In genomic region chr3:7263347-7264195, GRCh38 we compare ENCODE assay signal across 18 cellular contexts.
DNase-seq lines count a peak whose midpoint lies in the region; ATAC-seq and TF ChIP-seq lines count a peak whose summit lies in the region.
"Had no signal": no experiment of that assay in that cellular context is flagged by ENCODE, and none has a peak within 500 bp of the region (broad histone marks: within the 10 kb centered on the region; RNA-seq: fewer than 3 reads in every experiment).

No MANE protein-coding gene starts in this region.

- H4K8ac ChIP-seq in neuronal stem cell (ENCODE audit: low read depth, low read length) = no peak overlapping the region

- peak overlapping the region; percentile 29 for H3K18ac ChIP-seq in neuronal stem cell (ENCODE audit: low read length)

- no peak overlapping the region for H3K4ac ChIP-seq in neuronal stem cell (ENCODE audit: low read length)

- no peaks in the 10 kb centered on the region for H3K36me3 ChIP-seq in neuronal stem cell (replicated peaks in 1 of 2; ENCODE audit: control insufficient read depth in 2 of 2, insufficient read depth in 2 of 2, low read length in 2 of 2)
- H3K36me3 ChIP-seq: BLaER1 treated with 17β-estradiol and CSF1 and Interleukin-3, amounts not matched to agents 10 nM and 100 nM had no signal

- DNase-seq in Right ventricle myocardium inferior (ENCODE audit: missing footprints) = peak; percentile 64
- DNase-seq in Right ventricle myocardium superior = no peak
- DNase-seq in natural killer cell treated with Interleukin-12 subunit alpha and Interleukin-12 subunit beta and Interleukin-15 and Interleukin-18, amount 100 ng/mL, for 72 hours (ENCODE audit: low spot score) = no peak
- DNase-seq in natural killer cell = no peak
- no peak for DNase-seq in neuronal stem cell (ENCODE audit: low spot score)
- no peak for DNase-seq in putamen (ENCODE audit: low spot score)
- no peak for DNase-seq in RPMI8226
- DNase-seq: 8988T; Calu3; CD8-positive, alpha-beta T cell; DMS79 treated with DMSO at 0.1 percent for 48 hours; GF-D8; GOT3; H9 had no signal

- no peaks in the 10 kb centered on the region for H3K27me3 ChIP-seq in neuronal stem cell (ENCODE audit: control insufficient read depth in 3 of 3, insufficient read depth in 3 of 3, low read depth in 1 of 3, low read length in 3 of 3)
- H3K27me3 ChIP-seq: BLaER1 treated with 17β-estradiol and CSF1 and Interleukin-3, amounts not matched to agents 10 nM and 100 nM had no signal

- intact Hi-C loops in Right ventricle myocardium inferior (cut with DNase I) (no loop called here), Right ventricle myocardium superior (cut with DNase I) (no loop called here), natural killer cell (cut with micrococcal nuclease) (no loop called here)

- H3K23ac ChIP-seq in neuronal stem cell (ENCODE audit: low read depth, low read length, poor library complexity) = peak overlapping the region; percentile 53

- no peak overlapping the region for H2BK12ac ChIP-seq in neuronal stem cell (ENCODE audit: low read length)

- H3K9me3 ChIP-seq in neuronal stem cell (replicated peaks in 1 of 2; ENCODE audit: control insufficient read depth in 2 of 2, insufficient read depth in 1 of 2, low read depth in 1 of 2, low read length in 2 of 2) = no peaks in the 10 kb centered on the region

- peak; percentile 28 for ATAC-seq in Right ventricle myocardium inferior
- ATAC-seq in Right ventricle myocardium superior (ENCODE audit: poor library complexity) = no peak
- peak; percentile 31 to 32 for ATAC-seq in natural killer cell treated with Interleukin-12 subunit alpha and Interleukin-12 subunit beta and Interleukin-15 and Interleukin-18, amount 100 ng/mL, for 72 hours
- ATAC-seq in natural killer cell = no peak
- no peak for ATAC-seq in HG02588 (IDR thresholded peaks at IDR 0.05; ENCODE audit: unreplicated experiment)
- ATAC-seq: CD8-positive, alpha-beta T cell; HepG2 had no signal

- H3K36me3 Mint-ChIP-seq in natural killer cell treated with Interleukin-12 subunit alpha and Interleukin-12 subunit beta and Interleukin-15 and Interleukin-18, amount 100 ng/mL, for 72 hours = no peaks in the 10 kb centered on the region
- H3K36me3 Mint-ChIP-seq in natural killer cell = no peaks in the 10 kb centered on the region
- H3K36me3 Mint-ChIP-seq: CD8-positive, alpha-beta T cell had no signal

- H3K27ac ChIP-seq in neuronal stem cell (replicated peaks; ENCODE audit: low read length) = no peak overlapping the region
- H3K27ac ChIP-seq: BLaER1 treated with 17β-estradiol and CSF1 and Interleukin-3, amounts not matched to agents 10 nM and 100 nM had no signal

- peak overlapping the region; percentile 72 for H3K14ac ChIP-seq in neuronal stem cell (ENCODE audit: low read length)

- peak overlapping the region in 1 of 2 donors; percentile 13 for H3K4me3 ChIP-seq in neuronal stem cell (ENCODE audit: low read length in 2 of 2)
- H3K4me3 ChIP-seq: BLaER1 treated with 17β-estradiol and CSF1 and Interleukin-3, amounts not matched to agents 10 nM and 100 nM had no signal

- WGBS in neuronal stem cell (ENCODE audit: extremely low coverage in 2 of 2, insufficient read length in 2 of 2, insufficient replicate concordance in 1 of 2), 2 donors = no CpG with 5 or more reads among the region's 13 CpGs

- H3K9me3 Mint-ChIP-seq in natural killer cell treated with Interleukin-12 subunit alpha and Interleukin-12 subunit beta and Interleukin-15 and Interleukin-18, amount 100 ng/mL, for 72 hours = no peaks in the 10 kb centered on the region
- peaks cover 0 to 5% of the 10 kb centered on the region in 2 donors for H3K9me3 Mint-ChIP-seq in natural killer cell

- H3K4me1 Mint-ChIP-seq in natural killer cell treated with Interleukin-12 subunit alpha and Interleukin-12 subunit beta and Interleukin-15 and Interleukin-18, amount 100 ng/mL, for 72 hours (ENCODE audit: low read depth in 2 of 2) = no peaks in the 10 kb centered on the region
- no peaks in the 10 kb centered on the region for H3K4me1 Mint-ChIP-seq in natural killer cell
- H3K4me1 Mint-ChIP-seq: B cell had no signal

- H3K4me2 ChIP-seq in neuronal stem cell (ENCODE audit: insufficient read depth, low read length, poor library complexity, severe bottlenecking) = no peak overlapping the region
- H3K4me2 ChIP-seq: BLaER1 treated with 17β-estradiol and CSF1 and Interleukin-3, amounts not matched to agents 10 nM and 100 nM had no signal

- H2BK120ac ChIP-seq in neuronal stem cell (ENCODE audit: low read depth, low read length) = no peak overlapping the region

- no peaks in the 10 kb centered on the region for H3K79me1 ChIP-seq in neuronal stem cell (ENCODE audit: low read depth, low read length)

- H3K27me3 Mint-ChIP-seq in natural killer cell treated with Interleukin-12 subunit alpha and Interleukin-12 subunit beta and Interleukin-15 and Interleukin-18, amount 100 ng/mL, for 72 hours = peaks cover 3 to 7% of the 10 kb centered on the region in 2 donors
- H3K27me3 Mint-ChIP-seq in natural killer cell (ENCODE audit: low read depth in 2 of 2) = peaks cover 0 to 7% of the 10 kb centered on the region in 2 donors
- H3K27me3 Mint-ChIP-seq: B cell had no signal

- peak overlapping the region; percentile 24 for H3K9ac ChIP-seq in neuronal stem cell (ENCODE audit: low read depth, low read length, poor library complexity)
- H3K9ac ChIP-seq: BLaER1 treated with 17β-estradiol and CSF1 and Interleukin-3, amounts not matched to agents 10 nM and 100 nM had no signal

- H2AFZ ChIP-seq in neuronal stem cell (ENCODE audit: low read length) = no peak overlapping the region

- H2AK5ac ChIP-seq in neuronal stem cell (ENCODE audit: low read depth, low read length) = peak overlapping the region; percentile 16

- no peaks in the 10 kb centered on the region for H3K4me1 ChIP-seq in neuronal stem cell (ENCODE audit: control insufficient read depth in 2 of 2, insufficient read depth in 1 of 2, low read depth in 1 of 2, low read length in 2 of 2)
- H3K4me1 ChIP-seq: BLaER1 treated with 17β-estradiol and CSF1 and Interleukin-3, amounts not matched to agents 10 nM and 100 nM had no signal

- no peak for TF ChIP-seq CTCF in natural killer cell (IDR thresholded peaks at IDR 0.05)

- no peak overlapping the region for H2BK15ac ChIP-seq in neuronal stem cell (ENCODE audit: low read length)

- H4K91ac ChIP-seq in neuronal stem cell (ENCODE audit: low read depth, low read length, poor library complexity) = peak overlapping the region; percentile 58

- H3K27ac Mint-ChIP-seq in natural killer cell treated with Interleukin-12 subunit alpha and Interleukin-12 subunit beta and Interleukin-15 and Interleukin-18, amount 100 ng/mL, for 72 hours = no peak overlapping the region
- H3K27ac Mint-ChIP-seq in natural killer cell = no peak overlapping the region
- H3K27ac Mint-ChIP-seq: B cell; CD8-positive, alpha-beta T cell had no signal

- H2BK5ac ChIP-seq in neuronal stem cell (ENCODE audit: low read length) = no peak overlapping the region

- no peak overlapping the region for H3K4me3 Mint-ChIP-seq in natural killer cell treated with Interleukin-12 subunit alpha and Interleukin-12 subunit beta and Interleukin-15 and Interleukin-18, amount 100 ng/mL, for 72 hours
- H3K4me3 Mint-ChIP-seq in natural killer cell = no peak overlapping the region
- H3K4me3 Mint-ChIP-seq: B cell; CD8-positive, alpha-beta T cell; H9 had no signal

Comparison
In these comparisons a context has a peak if more than half of its experiments do, and no peak if none do; other contexts are left out.
1. ATAC-seq: peak in Right ventricle myocardium inferior (single experiment) and natural killer cell treated with Interleukin-12 subunit alpha and Interleukin-12 subunit beta and Interleukin-15 and Interleukin-18, amount 100 ng/mL, for 72 hours (2 of 2); none in Right ventricle myocardium superior (single experiment), natural killer cell (0 of 3) and HG02588 (single experiment).